Comparison of ENCODE assay signal across 17 cellular contexts in the genomic region with DNA sequence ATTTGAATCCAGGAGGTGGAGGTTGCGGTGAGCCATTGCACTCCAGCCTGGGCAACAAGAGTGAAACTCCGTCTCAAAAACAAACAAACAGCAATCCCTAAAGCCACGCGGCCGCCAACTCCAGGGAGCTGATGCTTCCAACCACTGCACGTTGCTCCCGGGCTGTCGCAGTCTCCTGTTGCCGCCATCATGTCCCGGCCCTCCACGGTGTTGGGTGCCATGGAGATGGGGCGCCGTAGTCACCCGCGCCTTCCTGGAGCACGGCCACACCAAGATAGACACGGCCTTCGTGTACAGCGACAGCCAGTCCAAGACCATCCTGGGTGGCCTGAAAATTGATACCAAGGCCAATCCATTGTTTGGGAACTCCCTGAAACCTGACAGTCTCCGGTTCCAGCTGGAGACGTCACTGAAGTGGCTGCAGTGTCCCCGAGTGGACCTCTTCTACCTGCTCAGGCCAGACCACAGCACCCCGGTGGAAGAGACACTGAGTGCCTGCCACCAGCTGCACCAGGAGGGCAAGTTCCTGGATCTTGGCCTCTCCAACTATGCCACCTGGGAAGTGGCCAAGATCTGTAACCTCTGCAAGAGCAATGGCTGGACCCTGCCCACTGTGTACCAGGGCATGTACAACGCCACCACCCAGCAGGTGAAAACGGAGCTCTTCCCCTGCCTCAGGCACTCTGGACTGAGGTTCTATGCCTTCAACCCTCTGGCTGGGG. TPM values are rescaled to one million over a fixed set of nuclear protein-coding genes. Genes with fewer than 3 reads are reported as not detected.
DNase-seq lines count a peak whose midpoint lies in the region; ATAC-seq, FAIRE-seq and TF ChIP-seq lines count a peak whose summit lies in the region.
"Had no signal": no experiment of that assay in that cellular context is flagged by ENCODE, and none has a peak within 500 bp of the region (broad histone marks: within the 10 kb centered on the region; RNA-seq: fewer than 3 reads in every experiment).

No MANE protein-coding gene starts in this region.

- H2BK12ac ChIP-seq in H9 (ENCODE audit: insufficient read length, low read depth, low read length): no peak overlapping the region

- no peak overlapping the region for H3K56ac ChIP-seq in H9 (ENCODE audit: insufficient read length, low read depth, low read length)

- H2AK5ac ChIP-seq in H9 (ENCODE audit: insufficient read length, low read length): no peak overlapping the region

- no peak overlapping the region for H3T11ph ChIP-seq in H9 (ENCODE audit: low read length)

- H3K9ac ChIP-seq in H9 (ENCODE audit: extremely low read depth, insufficient read length, low read length): no peak overlapping the region
- H3K9ac ChIP-seq: KMS-11 had no signal

- H3K27ac Mint-ChIP-seq in H9: peak overlapping the region in 2 of 3 experiments; percentile 68 to 77; a peak in 4 of 7 replicates

- peak in 7 of 8 donors; percentile 23 to 70 (median 51) for ATAC-seq in heart right ventricle
- ATAC-seq in right lobe of liver: peak; percentile 74 to 98 (median 94)
- ATAC-seq in HG03565 (IDR thresholded peaks at IDR 0.05; ENCODE audit: unreplicated experiment): no peak

- H3K4me3 ChIP-seq in heart right ventricle: no peak overlapping the region
- no peak overlapping the region for H3K4me3 ChIP-seq in right lobe of liver

- H3K27me3 Mint-ChIP-seq in H9 (ENCODE audit: low read depth): no peaks in the 10 kb centered on the region; the same call in 1 of the 2 replicates

- no peak overlapping the region for H2BK20ac ChIP-seq in H9 (ENCODE audit: low read depth, low read length, poor library complexity, severe bottlenecking)

- no peak overlapping the region for H2BK15ac ChIP-seq in H9 (ENCODE audit: low read depth, low read length)

- no peak overlapping the region for H4K8ac ChIP-seq in H9 (replicated peaks; ENCODE audit: insufficient read length, low read depth, low read length)

- H3K4me2 ChIP-seq in H9 (ENCODE audit: insufficient read depth, insufficient read length, low read length): no peak overlapping the region
- H3K4me2 ChIP-seq: KMS-11 had no signal

- no peak overlapping the region for H2AFZ ChIP-seq in H9 (ENCODE audit: low read length)

- no peak overlapping the region for H3K4me3 Mint-ChIP-seq in H9

- no peak overlapping the region for H3K18ac ChIP-seq in H9 (ENCODE audit: insufficient read length, low read depth, low read length)

- intact Hi-C loops in heart right ventricle (cut with DNase I): no loop called here
- intact Hi-C loops in right lobe of liver (cut with DNase I): no loop called here

- H3K9me3 ChIP-seq in H9 (ENCODE audit: control insufficient read depth, low read depth, low read length) (no peaks in the 10 kb centered on the region), heart right ventricle (no peaks in the 10 kb centered on the region), right lobe of liver (no peaks in the 10 kb centered on the region)

- H3K36me3 Mint-ChIP-seq in H9 (ENCODE audit: insufficient read depth in 1 of 3, low read depth in 3 of 3): peaks cover 69 to 97% (median 90%) of the 10 kb centered on the region in 3 experiments

- no peaks in the 10 kb centered on the region; the same call in 1 of the 2 replicates for H3K4me1 ChIP-seq in H9 (ENCODE audit: insufficient read depth, low read length)
- peaks cover 0 to 29% (median 10%) of the 10 kb centered on the region in 9 donors for H3K4me1 ChIP-seq in heart right ventricle
- peaks cover 0 to 10% (median 1%) of the 10 kb centered on the region in 4 donors for H3K4me1 ChIP-seq in right lobe of liver

- no peak overlapping the region for H2BK5ac ChIP-seq in H9 (ENCODE audit: insufficient read length, low read length)

- FAIRE-seq in GM12892 (lab: Jason Lieb, UNC): no peak

- H3K36me3 ChIP-seq in heart right ventricle: peaks cover 0 to 86% (median 19%) of the 10 kb centered on the region in 9 donors
- peaks cover 0 to 6% (median 0%) of the 10 kb centered on the region in 4 donors for H3K36me3 ChIP-seq in right lobe of liver

- WGBS in H9 (ENCODE audit: extremely low coverage, insufficient read length, low lambda C conversion rate): no CpG with 5 or more reads among the region's 25 CpGs
- 92 to 93% methylated on average over 25 of the region's 25 CpGs for WGBS in heart right ventricle, 2 donors
- WGBS in right lobe of liver (ENCODE audit: insufficient coverage, low coverage, low lambda C conversion rate, missing lambda C conversion rate): 94% methylated on average over 7 of the region's 25 CpGs

- DNase-seq in GM12892 (ENCODE audit: insufficient read length): no peak
- no peak for DNase-seq in H9
- no peak for DNase-seq in heart right ventricle
- peak; percentile 29 to 87 (median 78) for DNase-seq in right lobe of liver
- DNase-seq in stimulated activated CD4-positive, alpha-beta T cell treated with anti-CD3 and anti-CD28 coated beads, Interleukin-4, amount 100 ng/mL, for 4 hours: no peak
- no peak for DNase-seq in AG20443 (ENCODE audit: low spot score)
- DNase-seq: DMS79, HCEC 1CT, MV-4-11, NCI-H1417, NCI-H187 treated with DMSO at 0.1 percent for 48 hours, NCI-H2227 treated with DMSO at 0.1 percent for 48 hours, NCI-H524, NCI-H82 had no signal

- TF ChIP-seq POLR2A in GM12892 (IDR thresholded peaks at IDR 0.05; ENCODE audit: low read depth, low read length): 0 out of 2 replicates have a peak, but pooled peaks have one; percentile 32
- no peak for TF ChIP-seq POLR2A in right lobe of liver (IDR thresholded peaks at IDR 0.05)

- no peak overlapping the region for H3K23ac ChIP-seq in H9 (ENCODE audit: insufficient read length, low read depth, low read length)

- no peaks in the 10 kb centered on the region for H3K9me3 Mint-ChIP-seq in H9

- H3K27me3 ChIP-seq in H9 (ENCODE audit: insufficient read depth, low read length) (no peaks in the 10 kb centered on the region), heart right ventricle (no peaks in the 10 kb centered on the region), right lobe of liver (no peaks in the 10 kb centered on the region)

- peaks cover 8% of the 10 kb centered on the region; the same call in 1 of the 2 replicates for H3K79me2 ChIP-seq in H9 (ENCODE audit: insufficient read depth, low read length)

- H4K91ac ChIP-seq in H9 (ENCODE audit: insufficient read length, low read depth, low read length): no peak overlapping the region

- H3K79me1 ChIP-seq in H9 (ENCODE audit: insufficient read depth, low read depth, low read length, poor library complexity, severe bottlenecking): peaks cover 7% of the 10 kb centered on the region

- H4K20me1 ChIP-seq in H9 (ENCODE audit: control insufficient read depth, insufficient read depth, insufficient read length): no peaks in the 10 kb centered on the region

- no peak for TF ChIP-seq CTCF in H9 (conservative IDR thresholded peaks at IDR 0.05)
- no peak for TF ChIP-seq CTCF in heart right ventricle (IDR thresholded peaks at IDR 0.05)
- no peak for TF ChIP-seq CTCF in right lobe of liver (IDR thresholded peaks at IDR 0.05)

- H3K4me1 Mint-ChIP-seq in H9: peaks cover 10 to 11% of the 10 kb centered on the region in 2 experiments; a peak in 3 of 4 replicates

- no peak overlapping the region for H2BK120ac ChIP-seq in H9 (ENCODE audit: low read depth, low read length, poor library complexity, severe bottlenecking)

- no peak overlapping the region for H3K4ac ChIP-seq in H9 (ENCODE audit: low read depth, low read length)

- H3K14ac ChIP-seq in H9 (ENCODE audit: insufficient read depth, low read length): no peak overlapping the region

- no peaks in the 10 kb centered on the region for H3K23me2 ChIP-seq in H9 (ENCODE audit: insufficient read length, low read depth, low read length, poor library complexity, severe bottlenecking)

- H3K27ac ChIP-seq in H9 (ENCODE audit: insufficient read length, low read depth, low read length): no peak overlapping the region
- H3K27ac ChIP-seq in heart right ventricle: no peak overlapping the region
- no peak overlapping the region for H3K27ac ChIP-seq in right lobe of liver
- H3K27ac ChIP-seq: C4-2B, KMS-11 had no signal

- no peak overlapping the region for H4K5ac ChIP-seq in H9 (ENCODE audit: insufficient read length, low read depth, low read length)

RNA-seq across cellular contexts. Expression of gene SLC16A1, which starts 32.6 kb away (rescaled TPM):
- 27.1 TPM for polyA plus RNA-seq in GM12892 (2012; ENCODE audit: missing spikeins)
- total RNA-seq in H9 (2021) (379 and 381 TPM in 2 replicates), heart right ventricle (100 to 1,000 TPM; 129 to 193 (median 152) TPM), right lobe of liver (10 to 100 TPM; 26.1 to 81.9 (median 55.2) TPM)
- polyA plus RNA-seq in heart right ventricle: 10 to 100 TPM; 43.9 to 71.8 TPM

Comparison
In these comparisons a context has a peak if more than half of its experiments do, and no peak if none do; other contexts are left out.
1. DNase-seq: peak in right lobe of liver (3 of 3); none in GM12892 (single experiment), H9 (single experiment), heart right ventricle (0 of 2), stimulated activated CD4-positive, alpha-beta T cell treated with anti-CD3 and anti-CD28 coated beads, Interleukin-4, amount 100 ng/mL, for 4 hours (0 of 2) and AG20443 (single experiment).